Comparison of ENCODE assay signal across 8 cellular contexts in genomic region chr6:132797975-132798819, GRCh38. TPM values are rescaled to one million over a fixed set of nuclear protein-coding genes. Genes with fewer than 3 reads are reported as not detected.
DNase-seq lines count a peak whose midpoint lies in the region; ATAC-seq, FAIRE-seq and TF ChIP-seq lines count a peak whose summit lies in the region.

Gene SLC18B1 (minus strand): TSS chr6:132798637. CDS start chr6:132798456, 181 bp downstream.

- no peak within 1 kb of the TSS for H3K23ac ChIP-seq in H9 (ENCODE audit: insufficient read length, low read depth, low read length)

- DNase-seq in GM12892 (ENCODE audit: insufficient read length), result peak; percentile 22
- peak; percentile 67 for DNase-seq in H9
- DNase-seq in LoVo (ENCODE audit: low spot score), result peak; percentile 56
- peak; percentile 53 for DNase-seq in activated CD4-positive, alpha-beta T cell treated with anti-CD3 and anti-CD28 coated beads, Interleukin-2, amount 50 U/mL, for 1 hour
- DNase-seq in right lobe of liver, result peak; percentile 69 to 75 (median 72)
- peak; percentile 17 for DNase-seq in stimulated activated CD8-positive, alpha-beta memory T cell treated with anti-CD3 and anti-CD28 coated beads, Interleukin-15, amount 100 ng/mL, for 1 hour (ENCODE audit: low read depth)
- DNase-seq in DMS79 (lab: John Stamatoyannopoulos, UW), result no peak

- peak; percentile 70 to 79 (median 77) for ATAC-seq in right lobe of liver

- TF ChIP-seq CTCF in H9 (conservative IDR thresholded peaks at IDR 0.05), result no peak
- TF ChIP-seq CTCF in right lobe of liver (IDR thresholded peaks at IDR 0.05), result no peak

- peak within 1 kb of the TSS; percentile 49 for H3K4me2 ChIP-seq in H9 (ENCODE audit: insufficient read depth, insufficient read length, low read length)

- peaks cover 5 to 6% of the 10 kb centered on the region in 2 experiments for H3K4me1 Mint-ChIP-seq in H9

- no peaks in the 10 kb centered on the region for H3K9me3 Mint-ChIP-seq in H9

- H4K20me1 ChIP-seq in H9 (ENCODE audit: control insufficient read depth, insufficient read depth, insufficient read length), result no peaks in the 10 kb centered on the region

- no peaks in the 10 kb centered on the region for H3K9me3 ChIP-seq in H9 (ENCODE audit: control insufficient read depth, low read depth, low read length)
- no peaks in the 10 kb centered on the region for H3K9me3 ChIP-seq in ectodermal cell (ENCODE audit: control insufficient read depth, low read length)
- H3K9me3 ChIP-seq in right lobe of liver, result no peaks in the 10 kb centered on the region

- no peak within 1 kb of the TSS for H2BK15ac ChIP-seq in H9 (ENCODE audit: low read depth, low read length)

- H3K27me3 ChIP-seq in H9 (ENCODE audit: insufficient read depth, low read length) (no peaks in the 10 kb centered on the region), ectodermal cell (ENCODE audit: control insufficient read depth, insufficient read depth, low read length, poor library complexity, severe bottlenecking) (peaks cover 7% of the 10 kb centered on the region), right lobe of liver (no peaks in the 10 kb centered on the region)

- intact Hi-C loops in right lobe of liver (cut with DNase I), result no loop called here

- peaks cover 7 to 14% (median 13%) of the 10 kb centered on the region in 3 experiments for H3K36me3 Mint-ChIP-seq in H9 (ENCODE audit: insufficient read depth in 1 of 3, low read depth in 3 of 3)

- no peak within 1 kb of the TSS for H4K8ac ChIP-seq in H9 (replicated peaks; ENCODE audit: insufficient read length, low read depth, low read length)

- no peaks in the 10 kb centered on the region for H3K79me1 ChIP-seq in H9 (ENCODE audit: insufficient read depth, low read depth, low read length, poor library complexity, severe bottlenecking)

- H3K4me3 ChIP-seq in ectodermal cell (ENCODE audit: insufficient read depth, low read depth, low read length) (peak within 1 kb of the TSS; percentile 65), right lobe of liver (peak within 1 kb of the TSS; percentile 68 to 92 (median 82))

- no peaks in the 10 kb centered on the region for H3K4me1 ChIP-seq in H9 (ENCODE audit: insufficient read depth, low read length)
- H3K4me1 ChIP-seq in ectodermal cell (ENCODE audit: control insufficient read depth, insufficient read depth, low read length), result no peaks in the 10 kb centered on the region
- H3K4me1 ChIP-seq in right lobe of liver, result peaks cover 0 to 5% (median 0%) of the 10 kb centered on the region in 4 donors

- H3K27ac ChIP-seq in H9 (ENCODE audit: insufficient read length, low read depth, low read length) (no peak within 1 kb of the TSS), ectodermal cell (ENCODE audit: insufficient read depth, low read depth, low read length, poor library complexity, severe bottlenecking) (no peak within 1 kb of the TSS), right lobe of liver (no peak within 1 kb of the TSS)

- H3K36me3 ChIP-seq in ectodermal cell (ENCODE audit: control insufficient read depth, insufficient read depth, low read length) (no peaks in the 10 kb centered on the region), right lobe of liver (no peaks in the 10 kb centered on the region)

- H2AK5ac ChIP-seq in H9 (ENCODE audit: insufficient read length, low read length), result no peak within 1 kb of the TSS

- peak within 1 kb of the TSS; percentile 54; the same call in 1 of the 2 replicates for H3K14ac ChIP-seq in H9 (ENCODE audit: insufficient read depth, low read length)

- no peak within 1 kb of the TSS for H3T11ph ChIP-seq in H9 (ENCODE audit: low read length)

- H3K4me3 Mint-ChIP-seq in H9, result peak within 1 kb of the TSS; percentile 75 to 89

- H3K9ac ChIP-seq in H9 (ENCODE audit: extremely low read depth, insufficient read length, low read length), result peak within 1 kb of the TSS; percentile 66

- no peak within 1 kb of the TSS for H2BK20ac ChIP-seq in H9 (ENCODE audit: low read depth, low read length, poor library complexity, severe bottlenecking)

- WGBS in H9 (ENCODE audit: extremely low coverage, insufficient read length, low lambda C conversion rate), result no CpG with 5 or more reads among the region's 39 CpGs
- WGBS in ectodermal cell, 2 experiments, result 2% methylated on average over 36 to 38 of the region's 39 CpGs
- 1% methylated on average over 11 of the region's 39 CpGs for WGBS in right lobe of liver (ENCODE audit: insufficient coverage, low coverage, low lambda C conversion rate, missing lambda C conversion rate)

- no peak within 1 kb of the TSS for H4K5ac ChIP-seq in H9 (ENCODE audit: insufficient read length, low read depth, low read length)

- TF ChIP-seq POLR2A in GM12892 (IDR thresholded peaks at IDR 0.05; ENCODE audit: low read depth, low read length), result no peak
- no peak for TF ChIP-seq POLR2A in right lobe of liver (IDR thresholded peaks at IDR 0.05)

- H3K56ac ChIP-seq in H9 (ENCODE audit: insufficient read length, low read depth, low read length), result no peak within 1 kb of the TSS

- no peak within 1 kb of the TSS for H3K18ac ChIP-seq in H9 (ENCODE audit: insufficient read length, low read depth, low read length)

- H3K4ac ChIP-seq in H9 (ENCODE audit: low read depth, low read length), result no peak within 1 kb of the TSS

- no peak within 1 kb of the TSS for H2BK120ac ChIP-seq in H9 (ENCODE audit: low read depth, low read length, poor library complexity, severe bottlenecking)

- no peak within 1 kb of the TSS for H4K91ac ChIP-seq in H9 (ENCODE audit: insufficient read length, low read depth, low read length)

- no peak for FAIRE-seq in GM12892 (lab: Jason Lieb, UNC)

- no peaks in the 10 kb centered on the region for H3K23me2 ChIP-seq in H9 (ENCODE audit: insufficient read length, low read depth, low read length, poor library complexity, severe bottlenecking)

- H2BK5ac ChIP-seq in H9 (ENCODE audit: insufficient read length, low read length), result no peak within 1 kb of the TSS

- H3K27me3 Mint-ChIP-seq in H9 (ENCODE audit: low read depth), result no peaks in the 10 kb centered on the region

- H2BK12ac ChIP-seq in H9 (ENCODE audit: insufficient read length, low read depth, low read length), result no peak within 1 kb of the TSS

- H2AFZ ChIP-seq in H9 (ENCODE audit: low read length), result peak within 1 kb of the TSS; percentile 74

- H3K27ac Mint-ChIP-seq in H9, result peak within 1 kb of the TSS in 2 of 3 experiments; percentile 65 to 82; a peak in 3 of 7 replicates

- no peaks in the 10 kb centered on the region for H3K79me2 ChIP-seq in H9 (ENCODE audit: insufficient read depth, low read length)

RNA-seq across cellular contexts. Expression of gene SLC18B1, which starts in this region (rescaled TPM):
- polyA plus RNA-seq in GM12892 (2012; ENCODE audit: missing spikeins), result 5.2 TPM
- total RNA-seq in H9 (2021) (18.1 and 19.8 TPM in 2 replicates), right lobe of liver (1 to 10 TPM; 2.9 to 6.1 (median 4.2) TPM)
- 8.4 TPM for polyA plus RNA-seq in ectodermal cell (2013, experiment 1 of 4)
- polyA plus RNA-seq in ectodermal cell (2013, experiment 2 of 4), result 8.0 TPM
- 7.2 TPM for polyA plus RNA-seq in ectodermal cell (2013, experiment 3 of 4)
- 8.8 TPM for polyA plus RNA-seq in ectodermal cell (2013, experiment 4 of 4)
